In the genomic region with DNA sequence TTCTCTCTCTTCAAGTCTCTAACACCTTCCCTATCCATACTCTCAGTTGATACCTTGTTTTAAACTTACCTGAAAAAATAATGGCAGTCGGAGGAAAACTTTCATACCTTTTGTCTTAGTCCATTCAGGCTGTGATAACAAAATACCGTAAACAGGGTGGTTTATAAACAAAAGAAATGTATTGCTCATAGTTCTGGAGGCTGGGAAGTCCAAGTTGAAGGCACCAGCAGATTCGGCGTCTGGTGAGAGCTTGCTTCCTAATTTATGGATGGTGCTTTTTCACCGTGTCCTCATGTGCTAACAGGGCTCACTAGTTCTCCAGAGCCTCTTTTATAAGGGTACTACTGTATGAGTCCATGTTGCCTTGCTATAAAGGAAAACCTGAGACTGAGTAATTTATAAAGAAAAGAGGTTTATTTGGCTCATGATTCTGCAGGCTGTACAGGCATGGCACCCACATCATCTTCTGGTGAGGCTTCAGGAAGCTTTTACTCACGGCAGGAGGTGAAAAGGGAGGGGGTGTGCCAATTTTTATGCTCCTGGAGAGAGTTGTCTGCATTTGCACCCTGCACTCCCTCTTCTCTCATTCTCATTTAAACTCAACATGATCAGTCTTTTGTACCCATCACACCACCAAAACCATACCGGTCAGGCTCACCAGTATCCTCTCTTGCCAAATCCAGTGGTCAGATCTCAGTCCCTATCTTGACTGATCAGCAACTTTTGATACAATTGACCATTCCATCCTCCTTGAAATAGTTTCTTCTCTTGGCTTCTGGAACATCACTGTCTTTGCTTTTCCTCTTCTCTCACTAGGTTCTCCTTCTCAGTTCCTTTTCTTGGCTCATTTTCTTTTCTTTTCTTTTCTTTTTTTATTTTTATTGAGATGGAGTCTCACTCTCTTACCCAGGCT, we compare ENCODE assay signal across 1 cellular context.
TF ChIP-seq lines count a peak whose summit lies in the region.

No MANE protein-coding gene starts in this region.

TF ChIP-seq in endothelial cell of umbilical vein, 7 proteins besides CTCF, POLR2A, EP300 and RAD21:
- TF ChIP-seq GATA2 (IDR thresholded peaks at IDR 0.05; ENCODE audit: insufficient read depth, insufficient read length, low read depth, low read length) (no peak), FOS (IDR thresholded peaks at IDR 0.05; ENCODE audit: borderline replicate concordance, insufficient read depth, low read length) (no peak), JUN (IDR thresholded peaks at IDR 0.05; ENCODE audit: borderline replicate concordance, insufficient read depth, insufficient read length, low read depth) (no peak), MYC (IDR thresholded peaks at IDR 0.05; ENCODE audit: low read depth, low read length) (no peak), POLR2AphosphoS5 (IDR thresholded peaks at IDR 0.05; ENCODE audit: insufficient read depth, low read depth, low read length) (no peak), EZH2 (IDR thresholded peaks at IDR 0.05; ENCODE audit: borderline replicate concordance, low read depth, low read length, severe bottlenecking) (no peak)
- TF ChIP-seq, protein P1, sequence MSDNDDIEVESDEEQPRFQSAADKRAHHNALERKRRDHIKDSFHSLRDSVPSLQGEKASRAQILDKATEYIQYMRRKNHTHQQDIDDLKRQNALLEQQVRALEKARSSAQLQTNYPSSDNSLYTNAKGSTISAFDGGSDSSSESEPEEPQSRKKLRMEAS (IDR thresholded peaks at IDR 0.05; ENCODE audit: insufficient read depth, insufficient read length) = no peak
